In genomic region chr1:224700915-224701531, GRCh38 we compare ENCODE assay signal across 1 cellular context.
TF ChIP-seq lines count a peak whose summit lies in the region.

No MANE protein-coding gene starts in this region.

TF ChIP-seq in K562, 482 proteins besides CTCF, POLR2A, EP300 and RAD21 (continued from another document):
- TF ChIP-seq CTCFL (IDR thresholded peaks at IDR 0.05; ENCODE audit: borderline replicate concordance, insufficient read depth, low read depth, low read length, poor library complexity, severe bottlenecking) (peak; percentile 40), TCFL5 (CRISPR knock-in tag; conservative IDR thresholded peaks at IDR 0.05) (no peak), ZNF431 (CRISPR knock-in tag; IDR thresholded peaks at IDR 0.05) (no peak), CC2D1A (IDR thresholded peaks at IDR 0.05) (no peak), SREBF1 (IDR thresholded peaks at IDR 0.05; ENCODE audit: borderline replicate concordance, low read depth, low read length) (no peak), NCOA4 (IDR thresholded peaks at IDR 0.05; ENCODE audit: partially characterized antibody) (no peak), SMC3 (conservative IDR thresholded peaks at IDR 0.05; ENCODE audit: insufficient read depth, low read depth, low read length) (peak; percentile 39; the same call in 1 of the 2 replicates), YY1 (IDR thresholded peaks at IDR 0.05; ENCODE audit: borderline replicate concordance in 1 of 3, control insufficient read depth in 1 of 3, extremely low read depth in 1 of 3, insufficient read depth in 3 of 3, insufficient read length in 1 of 3, insufficient replicate concordance in 2 of 3, low read depth in 1 of 3, low read length in 2 of 3) (peak in 1 of 3 experiments; percentile 59), ZZZ3 (IDR thresholded peaks at IDR 0.05) (no peak), MBD2 (IDR thresholded peaks at IDR 0.05; ENCODE audit: borderline replicate concordance, low read depth) (no peak), U2AF1 (optimal IDR thresholded peaks at IDR 0.05; ENCODE audit: low read depth, low read length) (no peak), BRF1 (IDR thresholded peaks at IDR 0.05; ENCODE audit: borderline replicate concordance, extremely low read depth, insufficient read length) (no peak), XRCC3 (IDR thresholded peaks at IDR 0.05) (no peak), ZNF79 (CRISPR knock-in tag; IDR thresholded peaks at IDR 0.05; ENCODE audit: low read depth) (no peak), ZNF384 (IDR thresholded peaks at IDR 0.05; ENCODE audit: low read depth, low read length) (peak; percentile 94)
- TF ChIP-seq, protein P1, sequence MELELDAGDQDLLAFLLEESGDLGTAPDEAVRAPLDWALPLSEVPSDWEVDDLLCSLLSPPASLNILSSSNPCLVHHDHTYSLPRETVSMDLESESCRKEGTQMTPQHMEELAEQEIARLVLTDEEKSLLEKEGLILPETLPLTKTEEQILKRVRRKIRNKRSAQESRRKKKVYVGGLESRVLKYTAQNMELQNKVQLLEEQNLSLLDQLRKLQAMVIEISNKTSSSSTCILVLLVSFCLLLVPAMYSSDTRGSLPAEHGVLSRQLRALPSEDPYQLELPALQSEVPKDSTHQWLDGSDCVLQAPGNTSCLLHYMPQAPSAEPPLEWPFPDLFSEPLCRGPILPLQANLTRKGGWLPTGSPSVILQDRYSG (tag; conservative IDR thresholded peaks at IDR 0.05; ENCODE audit: low read depth), result no peak
- TF ChIP-seq, protein P2, sequence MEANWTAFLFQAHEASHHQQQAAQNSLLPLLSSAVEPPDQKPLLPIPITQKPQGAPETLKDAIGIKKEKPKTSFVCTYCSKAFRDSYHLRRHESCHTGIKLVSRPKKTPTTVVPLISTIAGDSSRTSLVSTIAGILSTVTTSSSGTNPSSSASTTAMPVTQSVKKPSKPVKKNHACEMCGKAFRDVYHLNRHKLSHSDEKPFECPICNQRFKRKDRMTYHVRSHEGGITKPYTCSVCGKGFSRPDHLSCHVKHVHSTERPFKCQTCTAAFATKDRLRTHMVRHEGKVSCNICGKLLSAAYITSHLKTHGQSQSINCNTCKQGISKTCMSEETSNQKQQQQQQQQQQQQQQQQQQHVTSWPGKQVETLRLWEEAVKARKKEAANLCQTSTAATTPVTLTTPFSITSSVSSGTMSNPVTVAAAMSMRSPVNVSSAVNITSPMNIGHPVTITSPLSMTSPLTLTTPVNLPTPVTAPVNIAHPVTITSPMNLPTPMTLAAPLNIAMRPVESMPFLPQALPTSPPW (CRISPR knock-in tag; IDR thresholded peaks at IDR 0.05), result peak; percentile 43; the same call in 1 of the 2 replicates
TF ChIP-seq in K562: peak in this region for 5.
